Comparison of ENCODE assay signal across 30 cellular contexts in genomic region chr14:27370775-27371174, GRCh38.
"Had no signal": no experiment of that assay in that cellular context is flagged by ENCODE, and none has a peak within 500 bp of the region (broad histone marks: within the 10 kb centered on the region; RNA-seq: fewer than 3 reads in every experiment).

No MANE protein-coding gene starts in this region.

- H3K9me3 ChIP-seq: adrenal gland, ascending aorta, body of pancreas, breast epithelium had no signal

- H3K36me3 ChIP-seq: adrenal gland, ascending aorta, brain microvascular endothelial cell, breast epithelium, cardiac muscle cell had no signal

- H3K27me3 ChIP-seq: adrenal gland, ascending aorta, body of pancreas, brain microvascular endothelial cell, breast epithelium, cardiac muscle cell had no signal

- H3K27ac ChIP-seq: adrenal gland, ascending aorta, body of pancreas, brain microvascular endothelial cell, breast epithelium, cardiac muscle cell had no signal

- DNase-seq: activated effector memory CD4-positive, alpha-beta T cell treated with anti-CD3 and anti-CD28 coated beads, Interleukin-2, amount 50 U/mL, for 16 hours; activated effector memory CD4-positive, alpha-beta T cell treated with Interleukin-2 at 50 U/mL for 16 hours; activated gamma-delta T cell; activated gamma-delta T cell treated with Interleukin-2 at 50 U/mL for 16 hours; activated naive CD4-positive, alpha-beta T cell; activated naive CD4-positive, alpha-beta T cell treated with anti-CD3 and anti-CD28 coated beads for 36 hours; activated naive CD4-positive, alpha-beta T cell treated with anti-CD3 and anti-CD28 coated beads, Interleukin-2, amount 10 ng/mL, durations not matched to agents 7 days and 5 days; activated naive CD4-positive, alpha-beta T cell treated with anti-CD3 and anti-CD28 coated beads, Interleukin-2, amount 50 U/mL, for 16 hours; activated naive CD4-positive, alpha-beta T cell treated with Interleukin-2 at 50 U/mL for 16 hours; activated naive CD8-positive, alpha-beta T cell treated with anti-CD3 and anti-CD28 coated beads for 36 hours; activated naive CD8-positive, alpha-beta T cell treated with anti-CD3 and anti-CD28 coated beads, Interleukin-2, amount 10 ng/mL, durations not matched to agents 7 days and 5 days; activated naive CD8-positive, alpha-beta T cell treated with anti-CD3 and anti-CD28 coated beads, Interleukin-2, amount 50 U/mL, for 24 hours; activated T-cell treated with anti-CD3 and anti-CD28 coated beads, Interleukin-2, amount 50 U/mL, for 1 hour; activated T-cell treated with anti-CD3 and anti-CD28 coated beads, Interleukin-2, amount 50 U/mL, for 24 hours; activated T-cell treated with anti-CD3 and anti-CD28 coated beads, Interleukin-2, amount 50 U/mL, for 4 hours; activated T-cell treated with anti-CD3 and anti-CD28 coated beads, Interleukin-2, amount 50 U/mL, for 48 hours; activated T-cell treated with anti-CD3 and anti-CD28 coated beads, Interleukin-2, amount 50 U/mL, for 72 hours; adrenal gland; amniotic stem cell; amygdala; anterior cingulate cortex; aorta; body of pancreas; brain microvascular endothelial cell; caudate nucleus; central memory CD4-positive, alpha-beta T cell; cerebellar nuclear complex had no signal

- H3K4me3 ChIP-seq: adrenal gland, ascending aorta, body of pancreas, breast epithelium, cardiac muscle cell had no signal

- H3K4me1 ChIP-seq: adrenal gland, ascending aorta, body of pancreas, breast epithelium had no signal
